Comparison of ENCODE assay signal across 23 cellular contexts in genomic region chr5:145793574-145793973, GRCh38. TPM values are rescaled to one million over a fixed set of nuclear protein-coding genes. Genes with fewer than 3 reads are reported as not detected.
DNase-seq lines count a peak whose midpoint lies in the region; ATAC-seq, FAIRE-seq and TF ChIP-seq lines count a peak whose summit lies in the region.
"Had no signal": no experiment of that assay in that cellular context is flagged by ENCODE, and none has a peak within 500 bp of the region (broad histone marks: within the 10 kb centered on the region; RNA-seq: fewer than 3 reads in every experiment).

No MANE protein-coding gene starts in this region.

- ATAC-seq in SK-N-SH treated with all-trans-retinoic acid at 6 μM for 48 hours: no peak
- no peak for ATAC-seq in A549
- no peak for ATAC-seq in activated T-cell treated with anti-CD3 and anti-CD28 coated beads, Interleukin-2, amount 50 U/mL, for 4 hours

- peak overlapping the region; percentile 66 for H3K27ac Mint-ChIP-seq in nephron progenitor cell
- no peak overlapping the region for H3K27ac Mint-ChIP-seq in activated naive CD4-positive, alpha-beta T cell treated with anti-CD3 and anti-CD28 coated beads, Interleukin-2, amount 10 ng/mL, durations not matched to agents 7 days and 5 days
- H3K27ac Mint-ChIP-seq: CD14-positive monocyte; CD4-positive, alpha-beta T cell; CD8-positive, alpha-beta memory T cell; HFFc6 had no signal

- H3K27me3 ChIP-seq in SK-N-SH (ENCODE audit: insufficient read depth): no peaks in the 10 kb centered on the region
- H3K27me3 ChIP-seq: BE2C; BLaER1 treated with 17β-estradiol and CSF1 and Interleukin-3, amounts not matched to agents 10 nM and 100 nM had no signal

- H3K4me2 ChIP-seq in SK-N-SH (no peak overlapping the region), A549 (no peak overlapping the region)
- H3K4me2 ChIP-seq: BLaER1 treated with 17β-estradiol and CSF1 and Interleukin-3, amounts not matched to agents 10 nM and 100 nM had no signal

- CTCF ChIA-PET in SK-N-SH (lab: Yijun Ruan, JAX) (no interaction called here), A549 (lab: Yijun Ruan, JAX) (interaction anchor here (1.8 kb wide), 1 partner anchor 33 kb away, joined by 5 read pairs; no protein-coding TSS in a partner anchor), HEK293 (lab: Yijun Ruan, JAX) (interaction anchor here (0.7 to 1.3 kb wide), 2 partner anchors 32 to 210 kb away, joined by 3 read pairs; no protein-coding TSS in a partner anchor)
- CTCF ChIA-PET in activated naive CD4-positive, alpha-beta T cell treated with anti-CD3 and anti-CD28 coated beads, Interleukin-2, amount 10 ng/mL, durations not matched to agents 7 days and 5 days (lab: Charles Lee): no interaction called here

- no peak overlapping the region for H3K4me3 Mint-ChIP-seq in nephron progenitor cell
- no peak overlapping the region for H3K4me3 Mint-ChIP-seq in activated T-cell treated with anti-CD3 and anti-CD28 coated beads, Interleukin-2, amount 50 U/mL, for 4 hours
- no peak overlapping the region for H3K4me3 Mint-ChIP-seq in activated naive CD4-positive, alpha-beta T cell treated with anti-CD3 and anti-CD28 coated beads, Interleukin-2, amount 10 ng/mL, durations not matched to agents 7 days and 5 days
- H3K4me3 Mint-ChIP-seq: CD14-positive monocyte; CD4-positive, alpha-beta T cell; CD8-positive, alpha-beta memory T cell; HFFc6 had no signal

- H3K27me3 Mint-ChIP-seq in nephron progenitor cell (ENCODE audit: low read depth, poor library complexity): no peaks in the 10 kb centered on the region
- no peaks in the 10 kb centered on the region for H3K27me3 Mint-ChIP-seq in activated T-cell treated with anti-CD3 and anti-CD28 coated beads, Interleukin-2, amount 50 U/mL, for 4 hours (ENCODE audit: low read depth)
- H3K27me3 Mint-ChIP-seq in activated naive CD4-positive, alpha-beta T cell treated with anti-CD3 and anti-CD28 coated beads, Interleukin-2, amount 10 ng/mL, durations not matched to agents 7 days and 5 days: no peaks in the 10 kb centered on the region
- H3K27me3 Mint-ChIP-seq: CD4-positive, alpha-beta T cell had no signal

- H3K4me3 ChIP-seq in SK-N-SH (ENCODE audit: low read depth in 2 of 2, low read length in 1 of 2) (no peak overlapping the region), A549 (no peak overlapping the region), HEK293 (ENCODE audit: low read depth, low read length) (no peak overlapping the region)
- H3K4me3 ChIP-seq: BLaER1 treated with 17β-estradiol and CSF1 and Interleukin-3, amounts not matched to agents 10 nM and 100 nM had no signal

- H3K79me2 ChIP-seq in SK-N-SH (ENCODE audit: insufficient read depth): no peaks in the 10 kb centered on the region

- intact Hi-C loops in posterior cingulate gyrus (cut with DNase I): no loop called here

- H3K9me2 ChIP-seq in SK-N-SH: no peaks in the 10 kb centered on the region

- no peak for TF ChIP-seq POLR2A in A549 (IDR thresholded peaks at IDR 0.05; ENCODE audit: low read length)

- no peak for TF ChIP-seq EP300 in SK-N-SH (IDR thresholded peaks at IDR 0.05; ENCODE audit: borderline replicate concordance in 1 of 2, low read depth in 1 of 2, low read length in 1 of 2)
- no peak for TF ChIP-seq EP300 in A549 (IDR thresholded peaks at IDR 0.05)

- H3K4me1 ChIP-seq in SK-N-SH (ENCODE audit: control insufficient read depth in 1 of 2, insufficient read depth in 2 of 2, low read depth in 1 of 2, low read length in 1 of 2): no peaks in the 10 kb centered on the region
- no peaks in the 10 kb centered on the region for H3K4me1 ChIP-seq in A549
- H3K4me1 ChIP-seq in HEK293 (ENCODE audit: control insufficient read depth, insufficient read depth, low read length): no peaks in the 10 kb centered on the region
- H3K4me1 ChIP-seq: BE2C had no signal

- no peak for FAIRE-seq in A549 (lab: Jason Lieb, UNC)
- FAIRE-seq: A204.1, GM12892 had no signal

- no peak overlapping the region for H3K9ac ChIP-seq in SK-N-SH
- H3K9ac ChIP-seq: BLaER1 treated with 17β-estradiol and CSF1 and Interleukin-3, amounts not matched to agents 10 nM and 100 nM had no signal

- H3K9me3 ChIP-seq in SK-N-SH (no peaks in the 10 kb centered on the region), A549 (no peaks in the 10 kb centered on the region), HEK293 (ENCODE audit: control insufficient read depth, insufficient read depth, low read depth, low read length) (no peaks in the 10 kb centered on the region)
- H3K9me3 ChIP-seq: BE2C; BLaER1 treated with 17β-estradiol and CSF1 and Interleukin-3, amounts not matched to agents 10 nM and 100 nM had no signal

- no peak for DNase-seq in SK-N-SH
- no peak for DNase-seq in A549 (ENCODE audit: low read depth in 1 of 2, low spot score in 1 of 2)
- no peak for DNase-seq in nephron progenitor cell
- no peak for DNase-seq in activated T-cell treated with anti-CD3 and anti-CD28 coated beads, Interleukin-2, amount 50 U/mL, for 4 hours
- DNase-seq in posterior cingulate gyrus: no peak
- DNase-seq in activated naive CD4-positive, alpha-beta T cell treated with anti-CD3 and anti-CD28 coated beads, Interleukin-2, amount 10 ng/mL, durations not matched to agents 7 days and 5 days: no peak
- DNase-seq: ACHN; AML-193; BE2C; CD4-positive, alpha-beta T cell; CD8-positive, alpha-beta memory T cell; DMS53; DMS79 treated with DMSO at 0.1 percent for 48 hours; H7; HCEC 1CT; HFFc6 had no signal

- no peaks in the 10 kb centered on the region for H3K4me1 Mint-ChIP-seq in nephron progenitor cell
- no peaks in the 10 kb centered on the region for H3K4me1 Mint-ChIP-seq in activated T-cell treated with anti-CD3 and anti-CD28 coated beads, Interleukin-2, amount 50 U/mL, for 4 hours (ENCODE audit: low read depth)
- no peaks in the 10 kb centered on the region for H3K4me1 Mint-ChIP-seq in activated naive CD4-positive, alpha-beta T cell treated with anti-CD3 and anti-CD28 coated beads, Interleukin-2, amount 10 ng/mL, durations not matched to agents 7 days and 5 days
- H3K4me1 Mint-ChIP-seq: CD14-positive monocyte; CD8-positive, alpha-beta memory T cell had no signal

- TF ChIP-seq CTCF in SK-N-SH (IDR thresholded peaks at IDR 0.05) (no peak), A549 (IDR thresholded peaks at IDR 0.05) (no peak), HEK293 (tag by site-specific recombination; IDR thresholded peaks at IDR 0.05) (no peak), nephron progenitor cell (IDR thresholded peaks at IDR 0.05) (no peak)

- WGBS in SK-N-SH (ENCODE audit: low lambda C conversion rate): 79% methylated on average over 2 of the region's 2 CpGs
- WGBS in A549 (ENCODE audit: missing lambda C conversion rate): 72% methylated on average over 2 of the region's 2 CpGs

- TF ChIP-seq RAD21 in SK-N-SH (IDR thresholded peaks at IDR 0.05; ENCODE audit: low read length) (no peak), A549 (conservative IDR thresholded peaks at IDR 0.05 in 1 of 2, IDR thresholded peaks at IDR 0.05 in 1 of 2) (no peak)

- H3K36me3 Mint-ChIP-seq in nephron progenitor cell (ENCODE audit: low read depth): peaks cover 21% of the 10 kb centered on the region
- no peaks in the 10 kb centered on the region for H3K36me3 Mint-ChIP-seq in activated T-cell treated with anti-CD3 and anti-CD28 coated beads, Interleukin-2, amount 50 U/mL, for 4 hours (ENCODE audit: insufficient read depth)
- no peaks in the 10 kb centered on the region for H3K36me3 Mint-ChIP-seq in activated naive CD4-positive, alpha-beta T cell treated with anti-CD3 and anti-CD28 coated beads, Interleukin-2, amount 10 ng/mL, durations not matched to agents 7 days and 5 days
- H3K36me3 Mint-ChIP-seq: CD8-positive, alpha-beta memory T cell had no signal

- H2AFZ ChIP-seq in SK-N-SH (ENCODE audit: low read depth): no peak overlapping the region

- H3K27ac ChIP-seq in SK-N-SH (ENCODE audit: low read depth in 2 of 2, low read length in 1 of 2) (no peak overlapping the region), A549 (no peak overlapping the region), HEK293 (ENCODE audit: extremely low read depth, low read depth, low read length) (no peak overlapping the region)
- H3K27ac ChIP-seq: 22Rv1; BLaER1 treated with 17β-estradiol and CSF1 and Interleukin-3, amounts not matched to agents 10 nM and 100 nM had no signal

- H3K9me3 Mint-ChIP-seq in nephron progenitor cell: peaks cover 5% of the 10 kb centered on the region
- peaks cover 11% of the 10 kb centered on the region for H3K9me3 Mint-ChIP-seq in activated T-cell treated with anti-CD3 and anti-CD28 coated beads, Interleukin-2, amount 50 U/mL, for 4 hours
- H3K9me3 Mint-ChIP-seq in activated naive CD4-positive, alpha-beta T cell treated with anti-CD3 and anti-CD28 coated beads, Interleukin-2, amount 10 ng/mL, durations not matched to agents 7 days and 5 days: no peaks in the 10 kb centered on the region
- H3K9me3 Mint-ChIP-seq: CD4-positive, alpha-beta T cell; HFFc6 had no signal

- peaks cover 4% of the 10 kb centered on the region for H3F3A ChIP-seq in SK-N-SH (replicated peaks; ENCODE audit: insufficient read depth)

- POLR2A ChIA-PET in SK-N-SH (lab: Yijun Ruan, JAX) (no interaction called here), A549 (lab: Yijun Ruan, JAX) (no interaction called here), HEK293 (lab: Yijun Ruan, JAX) (no interaction called here)

- H3K36me3 ChIP-seq in SK-N-SH (replicated peaks in 1 of 2; ENCODE audit: control insufficient read depth in 1 of 2, insufficient read depth in 2 of 2, low read length in 1 of 2) (peaks cover 4 to 22% of the 10 kb centered on the region in 2 experiments), HEK293 (ENCODE audit: control insufficient read depth in 2 of 2, insufficient read depth in 1 of 2, low read length in 2 of 2) (peaks cover 0 to 3% of the 10 kb centered on the region in 2 experiments; a peak in 1 of 3 replicates)
- H3K36me3 ChIP-seq: BE2C had no signal

- H4K20me1 ChIP-seq in SK-N-SH (ENCODE audit: insufficient read depth): no peaks in the 10 kb centered on the region
- H4K20me1 ChIP-seq: BLaER1 treated with 17β-estradiol and CSF1 and Interleukin-3, amounts not matched to agents 10 nM and 100 nM had no signal

TF ChIP-seq in SK-N-SH, 30 proteins besides CTCF, POLR2A, EP300 and RAD21 (continues in another document):
- TF ChIP-seq SMC3 (IDR thresholded peaks at IDR 0.05; ENCODE audit: low read depth, low read length): no peak

TF ChIP-seq in A549, 52 proteins besides CTCF, POLR2A, EP300 and RAD21 (continues in another document):
- TF ChIP-seq CBX2 (IDR thresholded peaks at IDR 0.05; ENCODE audit: borderline replicate concordance, low read depth): no peak

RNA-seq across cellular contexts. Expression of gene PRELID2, which starts 41.6 kb away (rescaled TPM):
- polyA plus RNA-seq in SK-N-SH (2012; rRNA removed) (3.8 and 5.3 TPM in 2 replicates), A549 (2011; rRNA removed) (8.2 and 10.4 TPM in 2 replicates), A549 (2017; fragmentation: RNase III; extraction: RNeasy Plus Mini Kit Qiagen cat#74134 plus additional on column Dnase treatment) (7.9 to 9.8 TPM (median 8.5 TPM) in 3 replicates)
- 5.6 and 6.8 TPM in 2 replicates for polyA plus RNA-seq in SK-N-SH (2012; cell fraction: cytosol; rRNA removed)
- polyA plus RNA-seq in SK-N-SH (2012; cell fraction: nucleus; rRNA removed): 2.6 and 3.1 TPM in 2 replicates
- polyA plus RNA-seq in A549 (2012; cell fraction: cytosol; rRNA removed): 3.8 and 4.7 TPM in 2 replicates
- polyA plus RNA-seq in A549 (2012; cell fraction: nucleus; rRNA removed): 1.00 and 2.3 TPM in 2 replicates
- 18.2 and 20.0 TPM in 2 replicates for polyA minus RNA-seq in A549 (2011; rRNA and poly(A)+ RNA removed)
- total RNA-seq in activated T-cell treated with anti-CD3 and anti-CD28 coated beads, Interleukin-2, amount 50 U/mL, for 4 hours: 1 to 10 TPM in 2 of 3 donors, under 1 TPM in 1; 0.82 to 1.0 (median 1.0) TPM

Comparison
In these comparisons a context has a peak if more than half of its experiments do, and no peak if none do; other contexts are left out.
1. CTCF ChIA-PET loops: an anchor here in A549 (1.8 kb wide) and HEK293 (0.7 to 1.3 kb wide); none called in SK-N-SH and activated naive CD4-positive, alpha-beta T cell treated with anti-CD3 and anti-CD28 coated beads, Interleukin-2, amount 10 ng/mL, durations not matched to agents 7 days and 5 days.